In genomic region chr2:120477198-120477597, GRCh38 we compare ENCODE assay signal across 16 cellular contexts.
DNase-seq lines count a peak whose midpoint lies in the region; TF ChIP-seq lines count a peak whose summit lies in the region.
"Had no signal": no experiment of that assay in that cellular context is flagged by ENCODE, and none has a peak within 500 bp of the region (broad histone marks: within the 10 kb centered on the region; RNA-seq: fewer than 3 reads in every experiment).

No MANE protein-coding gene starts in this region.

- peak overlapping the region; percentile 38; the same call in 1 of the 2 replicates for H3K27ac ChIP-seq in VCaP
- no peak overlapping the region for H3K27ac ChIP-seq in mesenchymal stem cell (ENCODE audit: low read length, poor library complexity, severe bottlenecking)
- H3K27ac ChIP-seq in WERI-Rb-1: no peak overlapping the region
- H3K27ac ChIP-seq: BLaER1 had no signal

- H3K9ac ChIP-seq in mesenchymal stem cell (ENCODE audit: low read length): no peak overlapping the region
- H3K9ac ChIP-seq: BLaER1 had no signal

- H3K18ac ChIP-seq in mesenchymal stem cell (ENCODE audit: low read depth in 1 of 2, low read length in 2 of 2): no peak overlapping the region

- H2BK120ac ChIP-seq in mesenchymal stem cell (ENCODE audit: low read depth, low read length): no peak overlapping the region

- peak; percentile 58 for DNase-seq in activated effector memory CD4-positive, alpha-beta T cell treated with anti-CD3 and anti-CD28 coated beads, Interleukin-2, amount 50 U/mL, for 16 hours
- DNase-seq in activated effector memory CD4-positive, alpha-beta T cell treated with Interleukin-2 at 50 U/mL for 16 hours: no peak
- DNase-seq in mesenchymal stem cell (no peak), NCI-H446 treated with DMSO at 0.1 percent for 48 hours (lab: John Stamatoyannopoulos, UW) (no peak), NCI-H2196 treated with DMSO at 0.1 percent for 48 hours (lab: John Stamatoyannopoulos, UW; ENCODE audit: unreplicated experiment) (no peak), WERI-Rb-1 (no peak)
- DNase-seq: 8988T; AML-193; Caco-2; CD8-positive, alpha-beta memory T cell; DMS79; HCEC 1CT; HFFc6 had no signal

- no peak overlapping the region for H2AFZ ChIP-seq in mesenchymal stem cell (ENCODE audit: low read depth, low read length)

- no peak overlapping the region for H3K4ac ChIP-seq in mesenchymal stem cell (ENCODE audit: low read depth in 1 of 2, low read length in 2 of 2)

- no peak overlapping the region for H3K14ac ChIP-seq in mesenchymal stem cell (ENCODE audit: low read length in 2 of 2)

- H3K4me1 ChIP-seq in mesenchymal stem cell (ENCODE audit: control insufficient read depth, insufficient read depth, low read depth, low read length): peaks cover 2% of the 10 kb centered on the region
- H3K4me1 ChIP-seq: BLaER1, Caco-2 had no signal

- H3K79me1 ChIP-seq in mesenchymal stem cell (replicated peaks; ENCODE audit: low read length, poor library complexity, severe bottlenecking): no peaks in the 10 kb centered on the region

- WGBS in mesenchymal stem cell: 76% methylated on average over 3 of the region's 3 CpGs

- peak overlapping the region; percentile 16 for H4K91ac ChIP-seq in mesenchymal stem cell (ENCODE audit: low read length)

- H3K36me3 ChIP-seq in mesenchymal stem cell (ENCODE audit: control insufficient read depth in 1 of 2, insufficient read depth in 2 of 2, low read depth in 1 of 2, low read length in 2 of 2) (no peaks in the 10 kb centered on the region), WERI-Rb-1 (no peaks in the 10 kb centered on the region)
- H3K36me3 ChIP-seq: BLaER1 had no signal

- H3K27me3 ChIP-seq in mesenchymal stem cell (ENCODE audit: control insufficient read depth in 1 of 2, insufficient read depth in 1 of 2, low read length in 2 of 2): peaks cover 5 to 36% of the 10 kb centered on the region in 2 experiments
- H3K27me3 ChIP-seq in WERI-Rb-1 (ENCODE audit: insufficient read depth, low read depth, severe bottlenecking): no peaks in the 10 kb centered on the region
- H3K27me3 ChIP-seq: BLaER1 had no signal

- H4K8ac ChIP-seq in mesenchymal stem cell (ENCODE audit: low read length): no peak overlapping the region

- no peak overlapping the region for H3K4me2 ChIP-seq in mesenchymal stem cell (ENCODE audit: low read length, poor library complexity, severe bottlenecking)
- H3K4me2 ChIP-seq: BLaER1 had no signal

- H2BK12ac ChIP-seq in mesenchymal stem cell (ENCODE audit: low read length in 2 of 2): no peak overlapping the region

- no peak overlapping the region for H3K4me3 ChIP-seq in mesenchymal stem cell (ENCODE audit: insufficient read depth in 1 of 2, low read depth in 1 of 2, low read length in 2 of 2)
- H3K4me3 ChIP-seq in WERI-Rb-1 (ENCODE audit: low read depth, low read length): no peak overlapping the region
- H3K4me3 ChIP-seq: BLaER1, GM12878 had no signal

- no peak overlapping the region for H2BK15ac ChIP-seq in mesenchymal stem cell (ENCODE audit: low read depth, poor library complexity, severe bottlenecking)

- no peak overlapping the region for H2BK5ac ChIP-seq in mesenchymal stem cell (ENCODE audit: low read depth, low read length, poor library complexity, severe bottlenecking)

- peaks cover 5% of the 10 kb centered on the region for H3K9me3 ChIP-seq in mesenchymal stem cell (ENCODE audit: control insufficient read depth, low read length)
- peaks cover 4% of the 10 kb centered on the region for H3K9me3 ChIP-seq in WERI-Rb-1 (ENCODE audit: severe bottlenecking)
- H3K9me3 ChIP-seq: BLaER1, Caco-2 had no signal

- H2AK5ac ChIP-seq in mesenchymal stem cell (ENCODE audit: low read length, severe bottlenecking): no peak overlapping the region

- TF ChIP-seq CTCF in VCaP (conservative IDR thresholded peaks at IDR 0.05) (no peak), WERI-Rb-1 (IDR thresholded peaks at IDR 0.05; ENCODE audit: low read depth, low read length) (no peak)

- H3K23ac ChIP-seq in mesenchymal stem cell (ENCODE audit: low read length in 2 of 2): no peak overlapping the region
